ENCODE assay signal across 7 cellular contexts in genomic region chr2:12688898-12689297, GRCh38.
"Had no signal": no experiment of that assay in that cellular context is flagged by ENCODE, and none has a peak within 500 bp of the region (broad histone marks: within the 10 kb centered on the region; RNA-seq: fewer than 3 reads in every experiment).

No MANE protein-coding gene starts in this region.

- H3K4me3 ChIP-seq: GM12878 had no signal

- ATAC-seq: GM12878 had no signal

- FAIRE-seq: G401.6, GM12878, GM12891, GM12892, GM18507, GM19239 had no signal

- DNase-seq: GF-D8 had no signal
